ENCODE assay signal across 21 cellular contexts in genomic region chr12:127675936-127676335, GRCh38.
"Had no signal": no experiment of that assay in that cellular context is flagged by ENCODE, and none has a peak within 500 bp of the region (broad histone marks: within the 10 kb centered on the region; RNA-seq: fewer than 3 reads in every experiment).

No MANE protein-coding gene starts in this region.

- H2AFZ ChIP-seq: hepatocyte had no signal

- DNase-seq: activated CD4-positive, alpha-beta memory T cell treated with anti-CD3 and anti-CD28 coated beads for 36 hours; activated CD4-positive, alpha-beta T cell treated with anti-CD3 and anti-CD28 coated beads for 4 hours; activated CD4-positive, CD25-positive, alpha-beta regulatory T cell; activated effector memory CD4-positive, alpha-beta T cell treated with anti-CD3 and anti-CD28 coated beads, Interleukin-2, amount 50 U/mL, for 16 hours; activated naive CD4-positive, alpha-beta T cell treated with anti-CD3 and anti-CD28 coated beads, Interleukin-2, amount 10 ng/mL, durations not matched to agents 7 days and 5 days; anterior cingulate cortex; brain microvascular endothelial cell; effector memory CD4-positive, alpha-beta T cell; glutamatergic neuron; immature natural killer cell; kidney glomerular epithelial cell; left lung; natural killer cell; spleen; stimulated activated CD4-positive, alpha-beta T cell treated with anti-CD3 and anti-CD28 coated beads, Interleukin-4, amount 100 ng/mL, for 1 hour; stimulated activated naive CD4-positive, alpha-beta T cell treated with Interleukin-2 at 50 U/mL for 16 hours; T1000 had no signal

- H3K4me2 ChIP-seq: hepatocyte had no signal

- H3K4me1 ChIP-seq: left lung, prostate gland, spleen had no signal

- ATAC-seq: left lung, natural killer cell had no signal

- H3K4me3 ChIP-seq: hepatocyte, left lung, lung, prostate gland, spleen, thoracic aorta had no signal

- H3K9me3 ChIP-seq: left lung, prostate gland, spleen, thoracic aorta had no signal

- H3K36me3 ChIP-seq: brain microvascular endothelial cell, left lung, prostate gland, spleen, thoracic aorta had no signal

- H3K27me3 ChIP-seq: brain microvascular endothelial cell, hepatocyte, left lung, spleen had no signal

- H3K27ac ChIP-seq: brain microvascular endothelial cell, hepatocyte, left lung, prostate gland, spleen, thoracic aorta had no signal

- H3K79me2 ChIP-seq: hepatocyte had no signal
